ENCODE assay signal across 8 cellular contexts in genomic region chr12:20646239-20646827, GRCh38. TPM values are rescaled to one million over a fixed set of nuclear protein-coding genes. Genes with fewer than 3 reads are reported as not detected.
DNase-seq lines count a peak whose midpoint lies in the region; TF ChIP-seq lines count a peak whose summit lies in the region.

No MANE protein-coding gene starts in this region.

- H3K9ac ChIP-seq in NT2/D1 (ENCODE audit: insufficient read length, low read depth): no peak overlapping the region

- H3K9me3 Mint-ChIP-seq in HFFc6: no peaks in the 10 kb centered on the region
- H3K9me3 Mint-ChIP-seq in neural crest cell: no peaks in the 10 kb centered on the region

- no peaks in the 10 kb centered on the region; the same call in 1 of the 2 replicates for H3K27me3 Mint-ChIP-seq in HFFc6 (ENCODE audit: insufficient read depth)
- H3K27me3 Mint-ChIP-seq in neural crest cell (ENCODE audit: low read depth): no peaks in the 10 kb centered on the region

- H3K4me3 Mint-ChIP-seq in HFFc6 (peak overlapping the region; percentile 37; the same call in 1 of the 2 replicates), neural crest cell (no peak overlapping the region)

- H3K36me3 Mint-ChIP-seq in HFFc6 (ENCODE audit: low read depth): no peaks in the 10 kb centered on the region
- no peaks in the 10 kb centered on the region for H3K36me3 Mint-ChIP-seq in neural crest cell (ENCODE audit: low read depth)

- no peaks in the 10 kb centered on the region for H3K36me3 ChIP-seq in NT2/D1 (ENCODE audit: insufficient read depth, insufficient read length, low read length)

- H3K27ac ChIP-seq in epithelial cell of prostate: no peak overlapping the region

- H3K4me1 ChIP-seq in NT2/D1 (ENCODE audit: insufficient read depth, insufficient read length): no peaks in the 10 kb centered on the region

- no peaks in the 10 kb centered on the region for H3K27me3 ChIP-seq in NT2/D1 (ENCODE audit: insufficient read depth, insufficient read length)

- H3K4me3 ChIP-seq in NT2/D1 (ENCODE audit: insufficient read length, low read depth): no peak overlapping the region

- H3K27ac Mint-ChIP-seq in HFFc6 (no peak overlapping the region), neural crest cell (ENCODE audit: unreplicated experiment) (no peak overlapping the region)

- H3K4me1 Mint-ChIP-seq in HFFc6 (ENCODE audit: low read depth) (peaks cover 5% of the 10 kb centered on the region; the same call in 1 of the 2 replicates), neural crest cell (peaks cover 9% of the 10 kb centered on the region)

- H3K9me3 ChIP-seq in NT2/D1 (ENCODE audit: insufficient read depth, low read length): no peaks in the 10 kb centered on the region

- TF ChIP-seq CTCF in HFFc6 (IDR thresholded peaks at IDR 0.05) (peak; percentile 83), neural crest cell (conservative IDR thresholded peaks at IDR 0.05) (peak; percentile 82)

- DNase-seq in COLO829 (ENCODE audit: low spot score) (peak; percentile 27), HFFc6 (peak; percentile 53), NT2/D1 (ENCODE audit: low read depth, low spot score) (peak; percentile 57), epithelial cell of prostate (ENCODE audit: low read depth, low spot score) (peak; percentile 2), neural crest cell (ENCODE audit: low read depth, low spot score) (no peak), GDM1 (lab: John Stamatoyannopoulos, UW) (no peak)
- DNase-seq in activated CD4-positive, alpha-beta T cell treated with anti-CD3 and anti-CD28 coated beads, Interleukin-2, amount 50 U/mL, for 1 hour: no peak
- DNase-seq in activated T-cell treated with anti-CD3 and anti-CD28 coated beads, Interleukin-2, amount 50 U/mL, for 48 hours: no peak

RNA-seq across cellular contexts. Expression of gene SLCO1C1, which starts 48.8 kb away (rescaled TPM):
- not detected for total RNA-seq in HFFc6 (2021; fragmentation: NEBNext Ultra II Directional; extraction: Animal tissue kit (Norgen Biotek cat#: 25700))
- total RNA-seq in neural crest cell: 0.36 and 1.5 TPM in 2 replicates

Comparison
In these comparisons a context has a peak if more than half of its experiments do, and no peak if none do; other contexts are left out.
1. DNase-seq: peak in COLO829 (single experiment), HFFc6 (single experiment), NT2/D1 (single experiment) and epithelial cell of prostate (single experiment); none in neural crest cell (single experiment), activated CD4-positive, alpha-beta T cell treated with anti-CD3 and anti-CD28 coated beads, Interleukin-2, amount 50 U/mL, for 1 hour (single experiment), activated T-cell treated with anti-CD3 and anti-CD28 coated beads, Interleukin-2, amount 50 U/mL, for 48 hours (0 of 2) and GDM1 (single experiment).